In genomic region chr2:152620985-152621384, GRCh38 we compare ENCODE assay signal across 24 cellular contexts.
"Had no signal": no experiment of that assay in that cellular context is flagged by ENCODE, and none has a peak within 500 bp of the region (broad histone marks: within the 10 kb centered on the region; RNA-seq: fewer than 3 reads in every experiment).

No MANE protein-coding gene starts in this region.

- H3K27ac ChIP-seq: brain microvascular endothelial cell, foreskin keratinocyte, left lung, lower lobe of right lung, ovary, upper lobe of left lung had no signal

- H3K36me3 ChIP-seq: ovary had no signal

- H3K9me3 ChIP-seq: esophagus muscularis mucosa, left lung, lower lobe of right lung, ovary, upper lobe of left lung had no signal

- H3K27me3 ChIP-seq: brain microvascular endothelial cell, esophagus muscularis mucosa, foreskin keratinocyte, left lung, ovary, upper lobe of left lung had no signal

- H3K4me3 ChIP-seq: left lung, lower lobe of right lung, ovary, upper lobe of left lung had no signal

- ATAC-seq: foreskin keratinocyte; left lung; lower lobe of right lung; stimulated activated naive B cell treated with anti-CD40 and anti-IgM and Interleukin-4, amounts not matched to agents 10 μg/mL and 1 μg/mL and 100 μg/mL, for 72 hours; T-helper 17 cell had no signal

- FAIRE-seq: astrocyte, islet of Langerhans had no signal

- DNase-seq: activated CD4-positive, alpha-beta memory T cell treated with anti-CD3 and anti-CD28 coated beads for 36 hours; activated CD4-positive, alpha-beta T cell treated with anti-CD3 and anti-CD28 coated beads, Interleukin-2, amount 10 ng/mL, durations not matched to agents 24 days and 14 days; activated CD4-positive, CD25-positive, alpha-beta regulatory T cell treated with anti-CD3 and anti-CD28 coated beads, Interleukin-2, amount 50 U/mL, for 72 hours; activated CD8-positive, alpha-beta memory T cell treated with anti-CD3 and anti-CD28 coated beads, Interleukin-2, amount 50 U/mL, for 4 hours; activated gamma-delta T cell; activated naive CD4-positive, alpha-beta T cell treated with anti-CD3 and anti-CD28 coated beads, Interleukin-2, amount 50 U/mL, for 16 hours; activated T-cell treated with anti-CD3 and anti-CD28 coated beads, Interleukin-2, amount 50 U/mL, for 1 hour; amniotic stem cell; brain microvascular endothelial cell; cortex of kidney; foreskin keratinocyte; left lung; lower lobe of right lung; mesenchymal stem cell; ovary; stimulated activated CD4-positive, alpha-beta T cell treated with anti-CD3 and anti-CD28 coated beads, Interleukin-15, amount 100 ng/mL, for 24 hours; stimulated activated CD4-positive, alpha-beta T cell treated with anti-CD3 and anti-CD28 coated beads, Interleukin-2, amount 100 ng/mL, for 24 hours; stimulated activated naive B cell treated with anti-CD40 and anti-IgM and Interleukin-4, amounts not matched to agents 10 μg/mL and 1 μg/mL and 100 μg/mL, for 72 hours; T-helper 17 cell; T1000; upper lobe of left lung had no signal

- H3K4me1 ChIP-seq: foreskin keratinocyte, left lung, lower lobe of right lung, upper lobe of left lung had no signal
